In genomic region chr10:48285710-48286109, GRCh38 we compare ENCODE assay signal across 23 cellular contexts. TPM values are rescaled to one million over a fixed set of nuclear protein-coding genes. Genes with fewer than 3 reads are reported as not detected.
DNase-seq lines count a peak whose midpoint lies in the region; ATAC-seq and TF ChIP-seq lines count a peak whose summit lies in the region.
"Had no signal": no experiment of that assay in that cellular context is flagged by ENCODE, and none has a peak within 500 bp of the region (broad histone marks: within the 10 kb centered on the region; RNA-seq: fewer than 3 reads in every experiment).

No MANE protein-coding gene starts in this region.

- peaks cover 48% of the 10 kb centered on the region for H3K4me1 Mint-ChIP-seq in nephron progenitor cell

- H3K27ac ChIP-seq in HEK293 (ENCODE audit: extremely low read depth, low read depth, low read length) = no peak overlapping the region
- no peak overlapping the region for H3K27ac ChIP-seq in body of pancreas
- H3K27ac ChIP-seq: C4-2B, cardiac muscle cell had no signal

- H3K9me3 ChIP-seq in HEK293 (ENCODE audit: control insufficient read depth, insufficient read depth, low read depth, low read length) (no peaks in the 10 kb centered on the region), body of pancreas (no peaks in the 10 kb centered on the region)

- H3K36me3 ChIP-seq in HEK293 (ENCODE audit: control insufficient read depth in 2 of 2, insufficient read depth in 1 of 2, low read length in 2 of 2) (no peaks in the 10 kb centered on the region), body of pancreas (replicated peaks in 1 of 2; ENCODE audit: insufficient read depth in 1 of 2, low read depth in 2 of 2) (no peaks in the 10 kb centered on the region)
- H3K36me3 ChIP-seq: cardiac muscle cell had no signal

- intact Hi-C loops in posterior vena cava (cut with DNase I) = no loop called here
- intact Hi-C loops in body of pancreas (cut with DNase I) = no loop called here

- no peak for TF ChIP-seq POLR2A in body of pancreas (IDR thresholded peaks at IDR 0.05)

- H3K4me3 Mint-ChIP-seq in nephron progenitor cell = peak overlapping the region; percentile 21
- H3K4me3 Mint-ChIP-seq: activated CD8-positive, alpha-beta T cell treated with anti-CD3 and anti-CD28 coated beads, Interleukin-2, amount 10 ng/mL, durations not matched to agents 7 days and 5 days; activated naive CD8-positive, alpha-beta T cell treated with anti-CD3 and anti-CD28 coated beads, Interleukin-2, amount 50 U/mL, for 24 hours; WTC11 had no signal

- H3K4me1 ChIP-seq in HEK293 (ENCODE audit: control insufficient read depth, insufficient read depth, low read length) (no peaks in the 10 kb centered on the region), body of pancreas (peaks cover 20% of the 10 kb centered on the region)

- peaks cover 36% of the 10 kb centered on the region for H3K9me3 Mint-ChIP-seq in nephron progenitor cell

- no peaks in the 10 kb centered on the region for H3K36me3 Mint-ChIP-seq in nephron progenitor cell (ENCODE audit: low read depth)

- POLR2A ChIA-PET in HEK293 (lab: Yijun Ruan, JAX) = no interaction called here

- H3K4me3 ChIP-seq in HEK293 (ENCODE audit: low read depth, low read length) (no peak overlapping the region), body of pancreas (no peak overlapping the region)
- H3K4me3 ChIP-seq: cardiac muscle cell had no signal

- peaks cover 19% of the 10 kb centered on the region for H3K27me3 Mint-ChIP-seq in nephron progenitor cell (ENCODE audit: low read depth, poor library complexity)
- H3K27me3 Mint-ChIP-seq: IgD-negative memory B cell had no signal

- H3K27ac Mint-ChIP-seq in nephron progenitor cell = no peak overlapping the region
- H3K27ac Mint-ChIP-seq: activated CD8-positive, alpha-beta T cell treated with anti-CD3 and anti-CD28 coated beads, Interleukin-2, amount 10 ng/mL, durations not matched to agents 7 days and 5 days; activated naive CD8-positive, alpha-beta T cell treated with anti-CD3 and anti-CD28 coated beads, Interleukin-2, amount 50 U/mL, for 24 hours; WTC11 had no signal

- ATAC-seq in HG02973 (IDR thresholded peaks at IDR 0.05; ENCODE audit: unreplicated experiment) (no peak), body of pancreas (no peak)
- ATAC-seq: activated CD8-positive, alpha-beta T cell treated with anti-CD3 and anti-CD28 coated beads, Interleukin-2, amount 10 ng/mL, durations not matched to agents 7 days and 5 days; activated naive CD8-positive, alpha-beta T cell treated with anti-CD3 and anti-CD28 coated beads, Interleukin-2, amount 50 U/mL, for 24 hours; esophagus mucosa; HCT116; Right ventricle myocardium inferior; sciatic nerve; WTC11 had no signal

- CTCF ChIA-PET in HEK293 (lab: Yijun Ruan, JAX) = no interaction called here

- DNase-seq in NCI-H345 (lab: John Stamatoyannopoulos, UW) (peak; percentile 14), NCI-H345 treated with DMSO at 0.1 percent for 48 hours (lab: John Stamatoyannopoulos, UW; ENCODE audit: unreplicated experiment) (no peak), NCI-H1694 treated with DMSO at 0.1 percent for 48 hours (lab: John Stamatoyannopoulos, UW) (peak; percentile 25), nephron progenitor cell (peak; percentile 27), posterior vena cava (ENCODE audit: low spot score) (no peak), body of pancreas (no peak)
- DNase-seq: activated CD8-positive, alpha-beta T cell treated with anti-CD3 and anti-CD28 coated beads, Interleukin-2, amount 10 ng/mL, durations not matched to agents 7 days and 5 days; activated naive CD8-positive, alpha-beta T cell treated with anti-CD3 and anti-CD28 coated beads, Interleukin-2, amount 50 U/mL, for 24 hours; NCI-H1048; NCI-H226 had no signal

- TF ChIP-seq CTCF in HEK293 (tag by site-specific recombination; IDR thresholded peaks at IDR 0.05) (no peak), nephron progenitor cell (IDR thresholded peaks at IDR 0.05) (no peak), body of pancreas (IDR thresholded peaks at IDR 0.05) (no peak)

- H3K27me3 ChIP-seq in body of pancreas = no peaks in the 10 kb centered on the region
- H3K27me3 ChIP-seq: cardiac muscle cell had no signal

- WGBS in body of pancreas, 2 donors = 66 to 73% methylated on average over 5 of the region's 5 CpGs

TF ChIP-seq in HEK293, 187 proteins besides CTCF, POLR2A, EP300 and RAD21:
- TF ChIP-seq ZNF777 (tag by site-specific recombination; IDR thresholded peaks at IDR 0.05; ENCODE audit: borderline replicate concordance) (no peak), ZNF660 (tag by site-specific recombination; IDR thresholded peaks at IDR 0.05) (peak; percentile 98), ZXDB (tag by site-specific recombination; IDR thresholded peaks at IDR 0.05) (no peak), ZNF558 (tag by site-specific recombination; IDR thresholded peaks at IDR 0.05) (no peak)

RNA-seq across cellular contexts. Expression of gene FRMPD2, which starts 11.2 kb away (rescaled TPM):
- not detected for total RNA-seq in posterior vena cava
- not detected for total RNA-seq in body of pancreas
- total RNA-seq: A172; activated CD8-positive, alpha-beta T cell treated with anti-CD3 and anti-CD28 coated beads, Interleukin-2, amount 10 ng/mL, durations not matched to agents 7 days and 5 days; esophagus mucosa; osteoblast; Right ventricle myocardium inferior; T-helper 1 cell treated with Interleukin-12 subunit alpha and Interleukin-12 subunit beta and Interleukin-4 antibody, amounts not matched to agents 30 ng/mL and 1 ng/mL, for 36 hours had no signal

RNA-seq across cellular contexts. Expression of gene MAPK8, which starts 20.8 kb away (rescaled TPM):
- total RNA-seq in posterior vena cava = 10 to 100 TPM; 29.1 to 36.7 TPM
- total RNA-seq in body of pancreas = 10 to 100 TPM; 16.1 to 22.7 TPM

Comparison
In these comparisons a context has a peak if more than half of its experiments do, and no peak if none do; other contexts are left out.
1. DNase-seq: peak in NCI-H345 (single experiment), NCI-H1694 treated with DMSO at 0.1 percent for 48 hours (single experiment) and nephron progenitor cell (single experiment); none in NCI-H345 treated with DMSO at 0.1 percent for 48 hours (single experiment), posterior vena cava (single experiment) and body of pancreas (0 of 4).